Comparison of ENCODE assay signal across 1 cellular context in the genomic region with DNA sequence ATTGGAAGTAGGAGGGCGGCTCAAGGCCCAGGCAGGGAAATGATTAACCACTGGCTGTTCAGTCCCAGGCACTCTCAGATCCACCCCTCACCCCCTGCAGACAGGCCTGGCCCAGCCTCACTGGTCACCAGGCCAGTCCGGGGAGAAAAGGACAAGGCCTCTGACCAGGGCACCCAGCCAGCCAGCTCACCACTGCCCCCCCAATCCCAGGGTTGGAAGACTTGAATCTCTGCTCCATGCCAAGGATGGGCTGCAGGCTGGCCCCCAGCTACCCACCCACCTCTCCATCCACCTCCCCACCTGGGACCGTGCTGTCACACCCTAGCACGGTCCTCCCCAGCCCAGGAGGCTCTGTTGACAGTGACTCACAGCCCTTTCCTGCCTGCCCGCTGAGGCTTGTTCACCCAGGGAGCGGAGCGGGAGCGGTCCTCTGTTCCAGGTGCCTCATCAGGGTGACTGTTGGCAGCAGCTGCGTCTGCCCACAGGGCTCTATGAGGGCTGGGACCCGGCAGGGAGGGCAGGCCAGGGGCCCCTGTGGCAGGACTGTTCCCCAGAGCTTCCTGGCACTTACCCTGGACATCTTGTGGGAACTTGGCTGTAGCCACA.
TF ChIP-seq lines count a peak whose summit lies in the region.

No MANE protein-coding gene starts in this region.

TF ChIP-seq in HepG2, 621 proteins besides CTCF, POLR2A, EP300 and RAD21 (continued from another document and continues in another):
- TF ChIP-seq ADNP (CRISPR knock-in tag; IDR thresholded peaks at IDR 0.05): no peak
- 0 out of 2 replicates have a peak, but pooled peaks have one; percentile 48 for TF ChIP-seq SP4 (CRISPR knock-in tag; IDR thresholded peaks at IDR 0.05)
- TF ChIP-seq MNT (IDR thresholded peaks at IDR 0.05): no peak
- TF ChIP-seq ZNF704 (CRISPR knock-in tag; IDR thresholded peaks at IDR 0.05; ENCODE audit: borderline replicate concordance): no peak
- TF ChIP-seq ZNF225 (CRISPR knock-in tag; IDR thresholded peaks at IDR 0.05): 0 out of 2 replicates have a peak, but pooled peaks have one; percentile 48
- TF ChIP-seq PHF8 (CRISPR knock-in tag; IDR thresholded peaks at IDR 0.05): peak; percentile 44
- TF ChIP-seq, protein P1, sequence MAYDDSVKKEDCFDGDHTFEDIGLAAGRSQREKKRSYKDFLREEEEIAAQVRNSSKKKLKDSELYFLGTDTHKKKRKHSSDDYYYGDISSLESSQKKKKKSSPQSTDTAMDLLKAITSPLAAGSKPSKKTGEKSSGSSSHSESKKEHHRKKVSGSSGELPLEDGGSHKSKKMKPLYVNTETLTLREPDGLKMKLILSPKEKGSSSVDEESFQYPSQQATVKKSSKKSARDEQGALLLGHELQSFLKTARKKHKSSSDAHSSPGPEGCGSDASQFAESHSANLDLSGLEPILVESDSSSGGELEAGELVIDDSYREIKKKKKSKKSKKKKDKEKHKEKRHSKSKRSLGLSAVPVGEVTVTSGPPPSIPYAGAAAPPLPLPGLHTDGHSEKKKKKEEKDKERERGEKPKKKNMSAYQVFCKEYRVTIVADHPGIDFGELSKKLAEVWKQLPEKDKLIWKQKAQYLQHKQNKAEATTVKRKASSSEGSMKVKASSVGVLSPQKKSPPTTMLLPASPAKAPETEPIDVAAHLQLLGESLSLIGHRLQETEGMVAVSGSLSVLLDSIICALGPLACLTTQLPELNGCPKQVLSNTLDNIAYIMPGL (CRISPR knock-in tag; IDR thresholded peaks at IDR 0.05; ENCODE audit: borderline replicate concordance in 1 of 2, low read depth in 1 of 2): no peak; a peak in 1 of 4 replicates
- peak; percentile 39; the same call in 1 of the 2 replicates for TF ChIP-seq MEIS2 (CRISPR knock-in tag; IDR thresholded peaks at IDR 0.05)
- TF ChIP-seq GFI1 (CRISPR knock-in tag; IDR thresholded peaks at IDR 0.05; ENCODE audit: borderline replicate concordance): no peak
- TF ChIP-seq HMG20B (CRISPR knock-in tag; conservative IDR thresholded peaks at IDR 0.05): 0 out of 2 replicates have a peak, but pooled peaks have one; percentile 45
- no peak for TF ChIP-seq SUZ12 (IDR thresholded peaks at IDR 0.05; ENCODE audit: low read depth, low read length)
- 0 out of 2 replicates have a peak, but pooled peaks have one; percentile 46 for TF ChIP-seq KMT2A (CRISPR knock-in tag; IDR thresholded peaks at IDR 0.05)
- TF ChIP-seq PRMT3 (CRISPR knock-in tag; IDR thresholded peaks at IDR 0.05; ENCODE audit: borderline replicate concordance, low read depth): 0 out of 2 replicates have a peak, but pooled peaks have one; percentile 68
- no peak for TF ChIP-seq MAFG (CRISPR knock-in tag; IDR thresholded peaks at IDR 0.05)
- peak; percentile 38; the same call in 1 of the 2 replicates for TF ChIP-seq TFDP1 (CRISPR knock-in tag; IDR thresholded peaks at IDR 0.05; ENCODE audit: borderline replicate concordance)
- TF ChIP-seq HNF1B (CRISPR knock-in tag; IDR thresholded peaks at IDR 0.05): peak; percentile 97
- TF ChIP-seq ZFX (CRISPR knock-in tag; IDR thresholded peaks at IDR 0.05; ENCODE audit: low read depth): peak; percentile 96
- TF ChIP-seq CENPBD1 (CRISPR knock-in tag; IDR thresholded peaks at IDR 0.05; ENCODE audit: borderline replicate concordance, low read depth): no peak
- TF ChIP-seq, protein P2, sequence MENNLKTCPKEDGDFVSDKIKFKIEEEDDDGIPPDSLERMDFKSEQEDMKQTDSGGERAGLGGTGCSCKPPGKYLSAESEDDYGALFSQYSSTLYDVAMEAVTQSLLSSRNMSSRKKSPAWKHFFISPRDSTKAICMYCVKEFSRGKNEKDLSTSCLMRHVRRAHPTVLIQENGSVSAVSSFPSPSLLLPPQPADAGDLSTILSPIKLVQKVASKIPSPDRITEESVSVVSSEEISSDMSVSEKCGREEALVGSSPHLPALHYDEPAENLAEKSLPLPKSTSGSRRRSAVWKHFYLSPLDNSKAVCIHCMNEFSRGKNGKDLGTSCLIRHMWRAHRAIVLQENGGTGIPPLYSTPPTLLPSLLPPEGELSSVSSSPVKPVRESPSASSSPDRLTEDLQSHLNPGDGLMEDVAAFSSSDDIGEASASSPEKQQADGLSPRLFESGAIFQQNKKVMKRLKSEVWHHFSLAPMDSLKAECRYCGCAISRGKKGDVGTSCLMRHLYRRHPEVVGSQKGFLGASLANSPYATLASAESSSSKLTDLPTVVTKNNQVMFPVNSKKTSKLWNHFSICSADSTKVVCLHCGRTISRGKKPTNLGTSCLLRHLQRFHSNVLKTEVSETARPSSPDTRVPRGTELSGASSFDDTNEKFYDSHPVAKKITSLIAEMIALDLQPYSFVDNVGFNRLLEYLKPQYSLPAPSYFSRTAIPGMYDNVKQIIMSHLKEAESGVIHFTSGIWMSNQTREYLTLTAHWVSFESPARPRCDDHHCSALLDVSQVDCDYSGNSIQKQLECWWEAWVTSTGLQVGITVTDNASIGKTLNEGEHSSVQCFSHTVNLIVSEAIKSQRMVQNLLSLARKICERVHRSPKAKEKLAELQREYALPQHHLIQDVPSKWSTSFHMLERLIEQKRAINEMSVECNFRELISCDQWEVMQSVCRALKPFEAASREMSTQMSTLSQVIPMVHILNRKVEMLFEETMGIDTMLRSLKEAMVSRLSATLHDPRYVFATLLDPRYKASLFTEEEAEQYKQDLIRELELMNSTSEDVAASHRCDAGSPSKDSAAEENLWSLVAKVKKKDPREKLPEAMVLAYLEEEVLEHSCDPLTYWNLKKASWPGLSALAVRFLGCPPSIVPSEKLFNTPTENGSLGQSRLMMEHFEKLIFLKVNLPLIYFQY (CRISPR knock-in tag; IDR thresholded peaks at IDR 0.05; ENCODE audit: borderline replicate concordance): 0 out of 2 replicates have a peak, but pooled peaks have one; percentile 43
- 0 out of 2 replicates have a peak, but pooled peaks have one; percentile 32 for TF ChIP-seq ISL2 (CRISPR knock-in tag; IDR thresholded peaks at IDR 0.05)
- peak; percentile 41 for TF ChIP-seq PHF5A (CRISPR knock-in tag; IDR thresholded peaks at IDR 0.05; ENCODE audit: low read depth, unreplicated experiment)
- TF ChIP-seq ZNF501 (CRISPR knock-in tag; IDR thresholded peaks at IDR 0.05): peak; percentile 50; the same call in 1 of the 2 replicates
- TF ChIP-seq ZNF256 (CRISPR knock-in tag; conservative IDR thresholded peaks at IDR 0.05): no peak
- TF ChIP-seq AGO2 (optimal IDR thresholded peaks at IDR 0.05; ENCODE audit: low read depth, low read length): peak; percentile 76
- peak; percentile 58; the same call in 1 of the 2 replicates for TF ChIP-seq GABPB1 (CRISPR knock-in tag; IDR thresholded peaks at IDR 0.05)
- no peak; the same call in 1 of the 2 replicates for TF ChIP-seq NFYC (CRISPR knock-in tag; IDR thresholded peaks at IDR 0.05)
- TF ChIP-seq, protein P3, sequence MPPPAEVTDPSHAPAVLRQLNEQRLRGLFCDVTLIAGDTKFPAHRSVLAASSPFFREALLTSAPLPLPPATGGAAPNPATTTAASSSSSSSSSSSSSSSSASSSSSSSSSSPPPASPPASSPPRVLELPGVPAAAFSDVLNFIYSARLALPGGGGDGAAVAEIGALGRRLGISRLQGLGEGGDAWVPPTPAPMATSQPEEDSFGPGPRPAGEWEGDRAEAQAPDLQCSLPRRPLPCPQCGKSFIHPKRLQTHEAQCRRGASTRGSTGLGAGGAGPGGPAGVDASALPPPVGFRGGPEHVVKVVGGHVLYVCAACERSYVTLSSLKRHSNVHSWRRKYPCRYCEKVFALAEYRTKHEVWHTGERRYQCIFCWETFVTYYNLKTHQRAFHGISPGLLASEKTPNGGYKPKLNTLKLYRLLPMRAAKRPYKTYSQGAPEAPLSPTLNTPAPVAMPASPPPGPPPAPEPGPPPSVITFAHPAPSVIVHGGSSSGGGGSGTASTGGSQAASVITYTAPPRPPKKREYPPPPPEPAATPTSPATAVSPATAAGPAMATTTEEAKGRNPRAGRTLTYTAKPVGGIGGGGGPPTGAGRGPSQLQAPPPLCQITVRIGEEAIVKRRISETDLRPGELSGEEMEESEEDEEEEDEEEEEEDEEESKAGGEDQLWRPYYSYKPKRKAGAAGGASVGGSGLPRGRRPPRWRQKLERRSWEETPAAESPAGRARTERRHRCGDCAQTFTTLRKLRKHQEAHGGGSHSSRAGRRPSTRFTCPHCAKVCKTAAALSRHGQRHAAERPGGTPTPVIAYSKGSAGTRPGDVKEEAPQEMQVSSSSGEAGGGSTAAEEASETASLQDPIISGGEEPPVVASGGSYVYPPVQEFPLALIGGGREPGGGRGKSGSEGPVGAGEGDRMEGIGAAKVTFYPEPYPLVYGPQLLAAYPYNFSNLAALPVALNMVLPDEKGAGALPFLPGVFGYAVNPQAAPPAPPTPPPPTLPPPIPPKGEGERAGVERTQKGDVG (CRISPR knock-in tag; IDR thresholded peaks at IDR 0.05; ENCODE audit: borderline replicate concordance): peak; percentile 56; the same call in 1 of the 2 replicates
- TF ChIP-seq ZMYM3 (CRISPR knock-in tag; IDR thresholded peaks at IDR 0.05): peak; percentile 56; the same call in 1 of the 2 replicates
- 0 out of 2 replicates have a peak, but pooled peaks have one; percentile 8 for TF ChIP-seq MIXL1 (CRISPR knock-in tag; IDR thresholded peaks at IDR 0.05)
- 0 out of 2 replicates have a peak, but pooled peaks have one; percentile 15 for TF ChIP-seq MEF2D (CRISPR knock-in tag; IDR thresholded peaks at IDR 0.05)
- TF ChIP-seq TARDBP (CRISPR knock-in tag; IDR thresholded peaks at IDR 0.05): 0 out of 2 replicates have a peak, but pooled peaks have one; percentile 37
- no peak for TF ChIP-seq TEAD2 (CRISPR knock-in tag; IDR thresholded peaks at IDR 0.05)
- peak; percentile 53; the same call in 1 of the 2 replicates for TF ChIP-seq ZSCAN31 (CRISPR knock-in tag; IDR thresholded peaks at IDR 0.05; ENCODE audit: low read depth)
- TF ChIP-seq ZFP36L1 (CRISPR knock-in tag; IDR thresholded peaks at IDR 0.05): no peak
- TF ChIP-seq FOSL1 (CRISPR knock-in tag; IDR thresholded peaks at IDR 0.05; ENCODE audit: borderline replicate concordance): 0 out of 2 replicates have a peak, but pooled peaks have one; percentile 43
- no peak for TF ChIP-seq ZNF782 (CRISPR knock-in tag; IDR thresholded peaks at IDR 0.05; ENCODE audit: borderline replicate concordance)
- TF ChIP-seq, protein P4, sequence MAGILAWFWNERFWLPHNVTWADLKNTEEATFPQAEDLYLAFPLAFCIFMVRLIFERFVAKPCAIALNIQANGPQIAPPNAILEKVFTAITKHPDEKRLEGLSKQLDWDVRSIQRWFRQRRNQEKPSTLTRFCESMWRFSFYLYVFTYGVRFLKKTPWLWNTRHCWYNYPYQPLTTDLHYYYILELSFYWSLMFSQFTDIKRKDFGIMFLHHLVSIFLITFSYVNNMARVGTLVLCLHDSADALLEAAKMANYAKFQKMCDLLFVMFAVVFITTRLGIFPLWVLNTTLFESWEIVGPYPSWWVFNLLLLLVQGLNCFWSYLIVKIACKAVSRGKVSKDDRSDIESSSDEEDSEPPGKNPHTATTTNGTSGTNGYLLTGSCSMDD (CRISPR knock-in tag; IDR thresholded peaks at IDR 0.05): no peak
- TF ChIP-seq POLR2G (IDR thresholded peaks at IDR 0.05; ENCODE audit: low read depth, low read length): peak; percentile 69
- no peak for TF ChIP-seq ZNF879 (CRISPR knock-in tag; IDR thresholded peaks at IDR 0.05)
- no peak for TF ChIP-seq FOXA1 (IDR thresholded peaks at IDR 0.05)
- peak; percentile 80 for TF ChIP-seq FOXA1 (CRISPR knock-in tag; IDR thresholded peaks at IDR 0.05)
- 0 out of 2 replicates have a peak, but pooled peaks have one; percentile 47 for TF ChIP-seq EEA1 (CRISPR knock-in tag; IDR thresholded peaks at IDR 0.05; ENCODE audit: borderline replicate concordance)
- peak; percentile 48; the same call in 1 of the 2 replicates for TF ChIP-seq ZMAT3 (CRISPR knock-in tag; conservative IDR thresholded peaks at IDR 0.05)
- 0 out of 2 replicates have a peak, but pooled peaks have one; percentile 16 for TF ChIP-seq ZBTB42 (CRISPR knock-in tag; IDR thresholded peaks at IDR 0.05)
